9 cellular contexts compared by ENCODE assay signal in genomic region chr21:38577887-38578286, GRCh38.
"Had no signal": no experiment of that assay in that cellular context is flagged by ENCODE, and none has a peak within 500 bp of the region (broad histone marks: within the 10 kb centered on the region; RNA-seq: fewer than 3 reads in every experiment).

No MANE protein-coding gene starts in this region.

- DNase-seq: GM23248, GOT3, H7, HFFc6, IMR-90, KG1 had no signal

- ATAC-seq: HCT116, K562 had no signal

- H3K4me1 ChIP-seq: HAP-1 had no signal

- H3K4me3 ChIP-seq: GM23248, HAP-1, K562 had no signal

- H3K9me3 Mint-ChIP-seq: HFFc6 had no signal

- H3K27ac ChIP-seq: GM23248 had no signal

- H3K36me3 ChIP-seq: HAP-1 had no signal

- H3K27ac Mint-ChIP-seq: HFFc6 had no signal

- H3K9me3 ChIP-seq: HAP-1 had no signal

- H3K4me3 Mint-ChIP-seq: HFFc6 had no signal
